Comparison of ENCODE assay signal across 10 cellular contexts in the genomic region with DNA sequence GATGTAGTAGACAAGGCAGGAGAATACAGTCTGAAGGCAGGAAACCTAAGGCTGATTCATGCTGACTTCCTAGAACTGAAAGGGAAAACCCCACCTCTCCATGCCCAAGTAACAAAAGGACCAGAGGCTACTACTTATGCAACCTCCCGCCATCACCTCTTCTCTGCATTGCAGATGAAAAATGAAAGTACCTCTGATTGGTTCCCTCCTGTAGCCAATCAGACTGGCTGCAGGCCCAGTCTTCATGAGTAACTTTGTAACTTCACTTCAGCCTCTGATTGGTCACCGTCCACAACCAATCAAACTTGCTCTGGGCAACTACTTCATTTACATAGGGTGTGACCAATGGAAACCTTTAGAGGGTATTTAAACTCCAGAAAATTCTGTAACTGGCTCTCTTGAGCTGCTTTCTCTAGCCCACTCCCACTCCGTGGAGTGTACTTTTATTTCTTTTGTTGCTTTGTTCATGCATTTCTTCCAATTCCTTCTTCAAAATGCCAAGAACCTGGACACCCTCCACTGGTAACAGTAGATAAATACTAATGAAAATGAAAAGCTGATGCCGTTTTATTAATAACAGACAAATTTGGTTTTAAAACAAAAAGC. TPM values are rescaled to one million over a fixed set of nuclear protein-coding genes. Genes with fewer than 3 reads are reported as not detected.
DNase-seq lines count a peak whose midpoint lies in the region; ATAC-seq and TF ChIP-seq lines count a peak whose summit lies in the region.
"Had no signal": no experiment of that assay in that cellular context is flagged by ENCODE, and none has a peak within 500 bp of the region (broad histone marks: within the 10 kb centered on the region; RNA-seq: fewer than 3 reads in every experiment).

No MANE protein-coding gene starts in this region.

- ATAC-seq in activated B cell treated with CpG ODN at 0.5 μM for 24 hours (ENCODE audit: low read depth): peak; percentile 68

- POLR2A ChIA-PET in Caco-2 (lab: Charles Lee): no interaction called here
- POLR2A ChIA-PET in activated B cell treated with CpG ODN at 0.5 μM for 24 hours (lab: Charles Lee): no interaction called here

- H3K4me3 Mint-ChIP-seq in Caco-2 (ENCODE audit: unreplicated experiment): no peak overlapping the region
- no peak overlapping the region for H3K4me3 Mint-ChIP-seq in activated B cell treated with CpG ODN at 0.5 μM for 24 hours

- peak; percentile 39 to 78 for DNase-seq in Caco-2
- peak; percentile 87 for DNase-seq in HT1080 (ENCODE audit: low read depth)
- DNase-seq in activated B cell treated with CpG ODN at 0.5 μM for 24 hours: no peak
- peak; percentile 32 for DNase-seq in fibroblast of villous mesenchyme (ENCODE audit: low read depth)
- no peak for DNase-seq in hepatocyte (ENCODE audit: low spot score)
- no peak for DNase-seq in NCI-H345 treated with DMSO at 0.1 percent for 48 hours (lab: John Stamatoyannopoulos, UW; ENCODE audit: unreplicated experiment)
- no peak for DNase-seq in SW 1271 (lab: John Stamatoyannopoulos, UW)
- no peak for DNase-seq in NCI-H146 treated with DMSO at 0.1 percent for 48 hours (lab: John Stamatoyannopoulos, UW; ENCODE audit: unreplicated experiment)
- DNase-seq: NCI-H1417 had no signal

- WGBS in hepatocyte (ENCODE audit: low lambda C conversion rate, missing lambda C conversion rate): 90% methylated on average over 4 of the region's 4 CpGs

- no peak overlapping the region for H3K4me2 ChIP-seq in hepatocyte

- H3K36me3 ChIP-seq in Caco-2 (ENCODE audit: control insufficient read depth, insufficient read depth, low read length) (no peaks in the 10 kb centered on the region), hepatocyte (replicated peaks; ENCODE audit: insufficient read depth, low read depth) (no peaks in the 10 kb centered on the region)

- CTCF ChIA-PET in Caco-2 (lab: Charles Lee) (no interaction called here), activated B cell treated with CpG ODN at 0.5 μM for 24 hours (lab: Charles Lee) (no interaction called here)

- intact Hi-C loops in Caco-2 (cut with micrococcal nuclease; ENCODE audit: unreplicated experiment): no loop called here
- intact Hi-C loops in activated B cell treated with CpG ODN at 0.5 μM for 24 hours (cut with micrococcal nuclease): no loop called here

- no peak overlapping the region for H2AFZ ChIP-seq in hepatocyte

- H3K27ac ChIP-seq in hepatocyte: no peak overlapping the region

- no peaks in the 10 kb centered on the region for H3K79me2 ChIP-seq in hepatocyte

- H3K9me3 Mint-ChIP-seq in Caco-2 (ENCODE audit: unreplicated experiment) (no peaks in the 10 kb centered on the region), activated B cell treated with CpG ODN at 0.5 μM for 24 hours (peaks cover 4% of the 10 kb centered on the region)

- no peaks in the 10 kb centered on the region for H4K20me1 ChIP-seq in hepatocyte (ENCODE audit: insufficient read depth, poor library complexity, severe bottlenecking)

- H3K9me3 ChIP-seq in Caco-2 (peaks cover 14% of the 10 kb centered on the region), hepatocyte (ENCODE audit: low read depth) (no peaks in the 10 kb centered on the region)

- no peaks in the 10 kb centered on the region for H3K9me2 ChIP-seq in hepatocyte (replicated peaks; ENCODE audit: insufficient read depth)

- H3K27me3 Mint-ChIP-seq in Caco-2 (ENCODE audit: insufficient read depth, unreplicated experiment): no peaks in the 10 kb centered on the region
- H3K27me3 Mint-ChIP-seq in activated B cell treated with CpG ODN at 0.5 μM for 24 hours: peaks cover 18% of the 10 kb centered on the region

- peaks cover 6% of the 10 kb centered on the region for H3K36me3 Mint-ChIP-seq in Caco-2 (ENCODE audit: insufficient read depth, unreplicated experiment)
- no peaks in the 10 kb centered on the region for H3K36me3 Mint-ChIP-seq in activated B cell treated with CpG ODN at 0.5 μM for 24 hours (ENCODE audit: low read depth)

- no peak for TF ChIP-seq CTCF in Caco-2 (IDR thresholded peaks at IDR 0.05; ENCODE audit: insufficient read depth in 1 of 2, low read depth in 1 of 2, low read length in 1 of 2, severe bottlenecking in 1 of 2, unreplicated experiment in 1 of 2)
- TF ChIP-seq CTCF in activated B cell treated with CpG ODN at 0.5 μM for 24 hours (IDR thresholded peaks at IDR 0.05): no peak
- no peak for TF ChIP-seq CTCF in fibroblast of villous mesenchyme (IDR thresholded peaks at IDR 0.05; ENCODE audit: insufficient read depth, low read depth, low read length)
- no peak for TF ChIP-seq CTCF in hepatocyte (IDR thresholded peaks at IDR 0.05; ENCODE audit: poor library complexity)

- peaks cover 3% of the 10 kb centered on the region; the same call in 1 of the 2 replicates for H3K4me1 ChIP-seq in Caco-2
- H3K4me1 ChIP-seq in hepatocyte (ENCODE audit: insufficient read depth): no peaks in the 10 kb centered on the region

- H3K27ac Mint-ChIP-seq in Caco-2 (ENCODE audit: unreplicated experiment): no peak overlapping the region
- no peak overlapping the region for H3K27ac Mint-ChIP-seq in activated B cell treated with CpG ODN at 0.5 μM for 24 hours

- H3K4me1 Mint-ChIP-seq in Caco-2 (ENCODE audit: low read depth, unreplicated experiment): no peaks in the 10 kb centered on the region
- H3K4me1 Mint-ChIP-seq in activated B cell treated with CpG ODN at 0.5 μM for 24 hours: peaks cover 2% of the 10 kb centered on the region

- H3K27me3 ChIP-seq in Caco-2 (replicated peaks; ENCODE audit: control insufficient read depth, insufficient read depth, low read length) (no peaks in the 10 kb centered on the region), hepatocyte (peaks cover 43% of the 10 kb centered on the region)

- H3K4me3 ChIP-seq in Caco-2 (ENCODE audit: low read depth, low read length) (no peak overlapping the region), fibroblast of villous mesenchyme (ENCODE audit: low read depth, low read length) (no peak overlapping the region), hepatocyte (no peak overlapping the region)
- H3K4me3 ChIP-seq: lung had no signal

- BruUV-seq in Caco-2 (replicated peaks; lab: Mats Ljungman, UMichigan): no TSS peak

RNA-seq across cellular contexts. Expression of a gene that starts 5.2 kb away (rescaled TPM):
- total RNA-seq in Caco-2 (2022) (22.8 and 27.2 TPM in 2 replicates), activated B cell treated with CpG ODN at 0.5 μM for 24 hours (0.40 and 0.44 TPM in 2 replicates), fibroblast of villous mesenchyme (2.9 and 3.0 TPM in 2 replicates), hepatocyte (2.2 and 3.8 TPM in 2 replicates)
- total RNA-seq in HT1080 (2014; rRNA removed; shearing (Covaris generic)): 0.10 and 0.40 TPM in 2 replicates
- polyA plus RNA-seq in HT1080 (2015; cell fraction: cytosol; rRNA removed): 0.19 and 0.22 TPM in 2 replicates
- 0.24 and 0.48 TPM in 2 replicates for polyA plus RNA-seq in HT1080 (2015; cell fraction: nucleus; rRNA removed)
- polyA plus RNA-seq in hepatocyte: 4.4 and 6.4 TPM in 2 replicates

RNA-seq across cellular contexts. Expression of a gene that starts 43.6 kb away (rescaled TPM):
- total RNA-seq in Caco-2 (2022) (0.39 and 0.56 TPM in 2 replicates), activated B cell treated with CpG ODN at 0.5 μM for 24 hours (0.22 TPM in 1 of 2 replicates, not detected in the other), fibroblast of villous mesenchyme (not detected in 2 replicates), hepatocyte (2.4 and 3.2 TPM in 2 replicates)
- not detected in 2 replicates for total RNA-seq in HT1080 (2014; rRNA removed; shearing (Covaris generic))
- not detected in 2 replicates for polyA plus RNA-seq in HT1080 (2015; cell fraction: cytosol; rRNA removed)
- polyA plus RNA-seq in HT1080 (2015; cell fraction: nucleus; rRNA removed): 0.08 TPM in 1 of 2 replicates, not detected in the other
- 0.84 and 2.9 TPM in 2 replicates for polyA plus RNA-seq in hepatocyte

Comparison
In these comparisons a context has a peak if more than half of its experiments do, and no peak if none do; other contexts are left out.
1. DNase-seq: peak in Caco-2 (2 of 2), HT1080 (single experiment) and fibroblast of villous mesenchyme (single experiment); none in activated B cell treated with CpG ODN at 0.5 μM for 24 hours (single experiment), hepatocyte (single experiment), NCI-H345 treated with DMSO at 0.1 percent for 48 hours (single experiment), SW 1271 (0 of 2) and NCI-H146 treated with DMSO at 0.1 percent for 48 hours (single experiment).